8 cellular contexts compared by ENCODE assay signal in the genomic region with DNA sequence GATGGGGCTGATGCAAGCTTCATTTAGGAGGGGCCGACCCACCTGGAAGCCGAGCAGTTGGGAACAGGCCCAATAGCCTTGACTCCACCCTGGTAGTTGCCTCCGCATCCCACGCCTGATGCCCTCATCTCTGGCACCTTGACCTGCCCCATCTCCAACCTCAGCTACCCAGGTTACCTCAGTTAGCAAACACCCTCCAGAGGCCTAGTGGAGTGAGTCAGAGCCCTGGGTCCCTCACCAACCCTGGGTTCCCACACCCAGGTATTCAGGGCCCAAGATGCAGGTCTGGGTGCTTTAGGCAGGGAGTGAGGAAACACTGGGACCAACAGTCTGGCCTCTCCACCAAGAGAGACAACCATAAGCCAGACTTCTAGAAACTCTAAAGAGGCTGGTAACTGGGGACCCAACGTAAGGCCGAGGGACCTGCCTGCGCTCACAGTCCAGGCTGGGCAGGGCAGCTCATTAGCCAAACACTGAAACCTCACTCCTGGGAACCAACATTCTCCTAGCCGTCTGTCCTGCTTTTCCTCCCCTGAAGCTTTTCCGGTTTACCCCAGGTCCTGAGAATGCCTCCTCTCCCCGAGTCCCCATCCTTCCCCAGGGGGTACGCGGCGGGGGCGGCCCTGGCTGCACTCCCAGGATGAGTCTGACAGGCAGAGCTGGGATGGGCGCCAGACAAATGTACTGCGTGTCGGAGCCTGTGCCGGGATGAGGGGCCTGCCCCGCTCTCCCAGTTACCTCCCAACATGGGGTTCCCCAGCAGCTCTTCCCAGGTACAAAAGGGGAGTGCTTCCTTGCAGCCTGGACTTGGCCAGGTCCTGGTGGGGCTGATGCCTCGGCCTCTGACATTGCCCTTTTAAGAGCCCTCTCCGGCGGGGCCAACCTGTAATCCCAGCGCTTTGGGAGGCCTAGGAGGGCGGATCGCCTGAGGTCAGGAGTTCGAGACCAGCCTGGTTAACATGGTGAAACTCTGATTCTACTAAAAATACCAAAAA. TPM values are rescaled to one million over a fixed set of nuclear protein-coding genes. Genes with fewer than 3 reads are reported as not detected.
DNase-seq lines count a peak whose midpoint lies in the region; ATAC-seq, FAIRE-seq and TF ChIP-seq lines count a peak whose summit lies in the region.

No MANE protein-coding gene starts in this region.

- H3K4me3 Mint-ChIP-seq in mesothelial cell of epicardium = no peak overlapping the region

- TF ChIP-seq CTCF in mesothelial cell of epicardium (IDR thresholded peaks at IDR 0.05; ENCODE audit: unreplicated experiment) (no peak), GM20000 (IDR thresholded peaks at IDR 0.05; ENCODE audit: extremely low read depth, missing control alignments) (no peak)

- peaks cover 24% of the 10 kb centered on the region for H3K4me1 Mint-ChIP-seq in mesothelial cell of epicardium

- H3K36me3 Mint-ChIP-seq in mesothelial cell of epicardium = peaks cover 11% of the 10 kb centered on the region

- H3K27ac Mint-ChIP-seq in mesothelial cell of epicardium = peak overlapping the region; percentile 50

- DNase-seq in GM12892 (ENCODE audit: insufficient read length) = peak; percentile 12
- peak; percentile 22 for DNase-seq in NCI-H345 treated with DMSO at 0.1 percent for 48 hours (lab: John Stamatoyannopoulos, UW; ENCODE audit: unreplicated experiment)
- peak; percentile 27 for DNase-seq in dermis blood vessel endothelial cell
- DNase-seq in mesothelial cell of epicardium (ENCODE audit: low spot score in 2 of 2, unreplicated experiment in 2 of 2) = no peak
- DNase-seq in GM20000 (ENCODE audit: low spot score) = no peak

- H3K9me3 Mint-ChIP-seq in mesothelial cell of epicardium = no peaks in the 10 kb centered on the region

- no peak for ATAC-seq in HG02759 (IDR thresholded peaks at IDR 0.05; ENCODE audit: unreplicated experiment)
- no peak for ATAC-seq in GM19023 (IDR thresholded peaks at IDR 0.05; ENCODE audit: unreplicated experiment)
- ATAC-seq in GM19395 (IDR thresholded peaks at IDR 0.05; ENCODE audit: unreplicated experiment) = no peak

- H3K27me3 Mint-ChIP-seq in mesothelial cell of epicardium (ENCODE audit: low read depth) = peaks cover 6% of the 10 kb centered on the region

- TF ChIP-seq POLR2A in GM12892 (IDR thresholded peaks at IDR 0.05; ENCODE audit: low read depth, low read length) = no peak

- FAIRE-seq in GM12892 (lab: Jason Lieb, UNC) = no peak

RNA-seq across cellular contexts. Expression of a gene that starts 8.9 kb away (rescaled TPM):
- 0.25 TPM for polyA plus RNA-seq in GM12892 (2012; ENCODE audit: missing spikeins)
- 1.4 and 1.8 TPM in 2 replicates for total RNA-seq in dermis blood vessel endothelial cell
- total RNA-seq in mesothelial cell of epicardium = 24.9 to 27.1 TPM (median 25.0 TPM) in 3 replicates

RNA-seq across cellular contexts. Expression of a gene that starts 26.7 kb away (rescaled TPM):
- 87.9 TPM for polyA plus RNA-seq in GM12892 (2012; ENCODE audit: missing spikeins)
- total RNA-seq in dermis blood vessel endothelial cell = 178 and 206 TPM in 2 replicates
- total RNA-seq in mesothelial cell of epicardium = 99.0 to 104 TPM (median 99.4 TPM) in 3 replicates

RNA-seq across cellular contexts. Expression of a gene that starts 42.5 kb away (rescaled TPM):
- polyA plus RNA-seq in GM12892 (2012; ENCODE audit: missing spikeins) = 2.4 TPM
- total RNA-seq in dermis blood vessel endothelial cell (1.0 and 8.4 TPM in 2 replicates), mesothelial cell of epicardium (15.8 to 18.3 TPM (median 17.6 TPM) in 3 replicates)

Comparison
In these comparisons a context has a peak if more than half of its experiments do, and no peak if none do; other contexts are left out.
1. DNase-seq: peak in GM12892 (single experiment), NCI-H345 treated with DMSO at 0.1 percent for 48 hours (single experiment) and dermis blood vessel endothelial cell (single experiment); none in mesothelial cell of epicardium (0 of 2) and GM20000 (single experiment).